In genomic region chr1:107076846-107077245, GRCh38 we compare ENCODE assay signal across 14 cellular contexts. TPM values are rescaled to one million over a fixed set of nuclear protein-coding genes. Genes with fewer than 3 reads are reported as not detected.
DNase-seq lines count a peak whose midpoint lies in the region; ATAC-seq and TF ChIP-seq lines count a peak whose summit lies in the region.
"Had no signal": no experiment of that assay in that cellular context is flagged by ENCODE, and none has a peak within 500 bp of the region (broad histone marks: within the 10 kb centered on the region; RNA-seq: fewer than 3 reads in every experiment).

No MANE protein-coding gene starts in this region.

- no peak for ATAC-seq in HG02973 (IDR thresholded peaks at IDR 0.05; ENCODE audit: unreplicated experiment)
- ATAC-seq in HG03095 (IDR thresholded peaks at IDR 0.05; ENCODE audit: unreplicated experiment), result no peak
- no peak for ATAC-seq in GM19455 (IDR thresholded peaks at IDR 0.05; ENCODE audit: unreplicated experiment)

- DNase-seq in AG04450 (ENCODE audit: low read depth, low spot score) (peak; percentile 23), HFF-Myc (ENCODE audit: extremely low read depth, low read depth) (peak; percentile 2), SW480 (ENCODE audit: low spot score) (peak; percentile 7), glomerular visceral epithelial cell (ENCODE audit: extremely low spot score) (peak; percentile 84), NCI-H82 treated with DMSO at 0.1 percent for 48 hours (lab: John Stamatoyannopoulos, UW; ENCODE audit: unreplicated experiment) (no peak)
- DNase-seq: amygdala; NCI-H1105; NK-92 treated with Interleukin-12 subunit alpha and Interleukin-12 subunit beta, amount 100 ng/mL, for 24 hours; stimulated activated CD4-positive, alpha-beta T cell treated with anti-CD3 and anti-CD28 coated beads, Interleukin-1b, Interleukin-23, amount 100 ng/mL, for 48 hours; stimulated activated naive CD4-positive, alpha-beta T cell treated with Interleukin-2 at 50 U/mL for 16 hours had no signal

- H3K27me3 ChIP-seq in AG04450 (ENCODE audit: control insufficient read depth, insufficient read depth, low read length), result no peaks in the 10 kb centered on the region
- H3K27me3 ChIP-seq: BLaER1 had no signal

- no peak for TF ChIP-seq CTCF in AG04450 (IDR thresholded peaks at IDR 0.05; ENCODE audit: low read depth, low read length)
- no peak for TF ChIP-seq CTCF in HFF-Myc (IDR thresholded peaks at IDR 0.05; ENCODE audit: low read depth, low read length, missing control alignments)

- CTCF ChIA-PET in AG04450 (lab: Charles Lee), result no interaction called here

- POLR2A ChIA-PET in AG04450 (lab: Yijun Ruan, JAX), result no interaction called here

- H3K9me3 ChIP-seq in AG04450 (ENCODE audit: control insufficient read depth, insufficient read depth, low read length), result no peaks in the 10 kb centered on the region
- H3K9me3 ChIP-seq: BLaER1 had no signal

- H3K4me3 ChIP-seq in AG04450 (ENCODE audit: low read depth, low read length), result no peak overlapping the region
- no peak overlapping the region for H3K4me3 ChIP-seq in HFF-Myc (replicated peaks; ENCODE audit: low read depth, low read length)
- H3K4me3 ChIP-seq: BLaER1 had no signal

- no peak overlapping the region for H3K27ac ChIP-seq in AG04450 (ENCODE audit: low read depth, low read length)
- H3K27ac ChIP-seq: BLaER1 had no signal

RNA-seq across cellular contexts. Expression of gene PRMT6, which starts 20.4 kb away (rescaled TPM):
- polyA plus RNA-seq in AG04450 (2011; rRNA removed), result 14.1 and 14.9 TPM in 2 replicates
- polyA minus RNA-seq in AG04450 (2011; rRNA and poly(A)+ RNA removed), result 8.2 and 8.6 TPM in 2 replicates
